28 cellular contexts compared by ENCODE assay signal in the genomic region with DNA sequence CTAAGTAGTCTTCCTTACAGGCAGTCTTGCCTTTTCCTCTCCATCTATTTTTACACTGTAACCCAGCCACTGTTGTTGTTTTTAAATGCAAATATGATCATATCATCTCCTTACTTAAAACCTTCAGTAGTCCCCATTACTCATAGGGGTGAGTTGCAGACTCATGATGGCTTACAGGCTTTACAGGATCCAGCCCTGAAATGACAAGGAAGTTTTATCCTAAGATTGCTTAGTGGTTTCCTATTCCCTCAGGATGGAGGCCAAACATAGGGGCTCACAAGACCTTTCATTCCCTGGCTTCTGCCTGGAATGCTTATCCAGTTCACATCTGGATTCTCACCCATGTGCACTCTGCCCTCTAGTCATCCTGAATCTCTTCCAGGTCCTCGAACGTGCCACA. TPM values are rescaled to one million over a fixed set of nuclear protein-coding genes. Genes with fewer than 3 reads are reported as not detected.
"Had no signal": no experiment of that assay in that cellular context is flagged by ENCODE, and none has a peak within 500 bp of the region (broad histone marks: within the 10 kb centered on the region; RNA-seq: fewer than 3 reads in every experiment).

No MANE protein-coding gene starts in this region.

- ATAC-seq: activated naive CD8-positive, alpha-beta T cell treated with anti-CD3 and anti-CD28 coated beads, Interleukin-2, amount 50 U/mL, for 24 hours; left lobe of liver; natural killer cell treated with Interleukin-12 subunit alpha and Interleukin-12 subunit beta and Interleukin-15 and Interleukin-18, amount 100 ng/mL, for 72 hours; right cardiac atrium; stimulated activated naive CD8-positive, alpha-beta T cell treated with anti-CD3 and anti-CD28 coated beads, Interleukin-15, amount 100 ng/mL, for 72 hours had no signal

- H3K4me2 ChIP-seq: hepatocyte had no signal

- DNase-seq: activated CD4-positive, alpha-beta memory T cell treated with anti-CD3 and anti-CD28 coated beads, Interleukin-2, amount 10 ng/mL, durations not matched to agents 7 days and 5 days; activated CD4-positive, alpha-beta T cell treated with anti-CD3 and anti-CD28 coated beads, Interleukin-2, amount 10 ng/mL, durations not matched to agents 24 days and 14 days; activated effector memory CD4-positive, alpha-beta T cell treated with anti-CD3 and anti-CD28 coated beads, Interleukin-2, amount 50 U/mL, for 16 hours; activated naive CD4-positive, alpha-beta T cell treated with anti-CD3 and anti-CD28 coated beads, Interleukin-2, amount 50 U/mL, for 16 hours; activated naive CD8-positive, alpha-beta T cell treated with anti-CD3 and anti-CD28 coated beads, Interleukin-2, amount 50 U/mL, for 24 hours; activated T-cell treated with anti-CD3 and anti-CD28 coated beads for 4 hours; caudate nucleus; effector memory CD4-positive, alpha-beta T cell; esophagus squamous epithelium; foreskin melanocyte; glutamatergic neuron; immature natural killer cell; right cardiac atrium; stimulated activated CD4-positive, alpha-beta T cell treated with anti-CD3 and anti-CD28 coated beads, Interleukin-1b, Interleukin-23, amount 100 ng/mL, for 48 hours; stimulated activated naive CD8-positive, alpha-beta T cell treated with anti-CD3 and anti-CD28 coated beads, Interleukin-15, amount 100 ng/mL, for 72 hours had no signal

- H3K9me3 ChIP-seq: esophagus squamous epithelium, neutrophil, vagina had no signal

- H3K4me3 ChIP-seq: esophagus squamous epithelium, hepatocyte, lung, vagina had no signal

- H3K27me3 ChIP-seq: esophagus squamous epithelium, hepatocyte, neutrophil, vagina had no signal

- H3K36me3 ChIP-seq: esophagus squamous epithelium, neutrophil, vagina had no signal

- H3K9ac ChIP-seq: parathyroid adenoma had no signal

- H3K27ac ChIP-seq: esophagus squamous epithelium, hepatocyte, neutrophil, parathyroid adenoma, vagina had no signal

- H3K4me3 Mint-ChIP-seq: activated CD4-positive, alpha-beta memory T cell treated with anti-CD3 and anti-CD28 coated beads, Interleukin-2, amount 10 ng/mL, durations not matched to agents 7 days and 5 days; activated CD4-positive, alpha-beta T cell treated with anti-CD3 and anti-CD28 coated beads, Interleukin-2, amount 10 ng/mL, durations not matched to agents 24 days and 14 days; activated naive CD8-positive, alpha-beta T cell treated with anti-CD3 and anti-CD28 coated beads, Interleukin-2, amount 50 U/mL, for 24 hours; brain; dendritic cell treated with granulocyte-macrophage colony-stimulating factor and Interleukin-4, amounts not matched to agents 40 ng/mL and 50 ng/mL, for 4 days; immature natural killer cell; mesothelial cell of epicardium; natural killer cell treated with Interleukin-12 subunit alpha and Interleukin-12 subunit beta and Interleukin-15 and Interleukin-18, amount 100 ng/mL, for 72 hours; stimulated activated naive CD8-positive, alpha-beta T cell treated with anti-CD3 and anti-CD28 coated beads, Interleukin-15, amount 100 ng/mL, for 72 hours; type B pancreatic cell had no signal

- H3K36me3 Mint-ChIP-seq: brain; immature natural killer cell; mesothelial cell of epicardium; natural killer cell treated with Interleukin-12 subunit alpha and Interleukin-12 subunit beta and Interleukin-15 and Interleukin-18, amount 100 ng/mL, for 72 hours; type B pancreatic cell had no signal

- H3K79me2 ChIP-seq: hepatocyte, parathyroid adenoma had no signal

- H3K9me3 Mint-ChIP-seq: activated CD4-positive, alpha-beta memory T cell treated with anti-CD3 and anti-CD28 coated beads, Interleukin-2, amount 10 ng/mL, durations not matched to agents 7 days and 5 days; activated CD4-positive, alpha-beta T cell treated with anti-CD3 and anti-CD28 coated beads, Interleukin-2, amount 10 ng/mL, durations not matched to agents 24 days and 14 days; activated naive CD8-positive, alpha-beta T cell treated with anti-CD3 and anti-CD28 coated beads, Interleukin-2, amount 50 U/mL, for 24 hours; dendritic cell treated with granulocyte-macrophage colony-stimulating factor and Interleukin-4, amounts not matched to agents 40 ng/mL and 50 ng/mL, for 4 days; natural killer cell treated with Interleukin-12 subunit alpha and Interleukin-12 subunit beta and Interleukin-15 and Interleukin-18, amount 100 ng/mL, for 72 hours; stimulated activated naive CD8-positive, alpha-beta T cell treated with anti-CD3 and anti-CD28 coated beads, Interleukin-15, amount 100 ng/mL, for 72 hours; type B pancreatic cell had no signal

- H3K27ac Mint-ChIP-seq: activated CD4-positive, alpha-beta memory T cell treated with anti-CD3 and anti-CD28 coated beads, Interleukin-2, amount 10 ng/mL, durations not matched to agents 7 days and 5 days; activated CD4-positive, alpha-beta T cell treated with anti-CD3 and anti-CD28 coated beads, Interleukin-2, amount 10 ng/mL, durations not matched to agents 24 days and 14 days; activated naive CD8-positive, alpha-beta T cell treated with anti-CD3 and anti-CD28 coated beads, Interleukin-2, amount 50 U/mL, for 24 hours; brain; dendritic cell treated with granulocyte-macrophage colony-stimulating factor and Interleukin-4, amounts not matched to agents 40 ng/mL and 50 ng/mL, for 4 days; immature natural killer cell; mesothelial cell of epicardium; natural killer cell treated with Interleukin-12 subunit alpha and Interleukin-12 subunit beta and Interleukin-15 and Interleukin-18, amount 100 ng/mL, for 72 hours; stimulated activated naive CD8-positive, alpha-beta T cell treated with anti-CD3 and anti-CD28 coated beads, Interleukin-15, amount 100 ng/mL, for 72 hours; type B pancreatic cell had no signal

- H2AFZ ChIP-seq: hepatocyte, parathyroid adenoma had no signal

- H3K4me1 Mint-ChIP-seq: activated CD4-positive, alpha-beta T cell treated with anti-CD3 and anti-CD28 coated beads, Interleukin-2, amount 10 ng/mL, durations not matched to agents 24 days and 14 days; activated naive CD8-positive, alpha-beta T cell treated with anti-CD3 and anti-CD28 coated beads, Interleukin-2, amount 50 U/mL, for 24 hours; brain; immature natural killer cell; stimulated activated naive CD8-positive, alpha-beta T cell treated with anti-CD3 and anti-CD28 coated beads, Interleukin-15, amount 100 ng/mL, for 72 hours had no signal

- H3K4me1 ChIP-seq: esophagus squamous epithelium, parathyroid adenoma, vagina had no signal

RNA-seq across cellular contexts. Expression of a gene that starts 27.7 kb away (rescaled TPM):
- total RNA-seq: natural killer cell treated with Interleukin-12 subunit alpha and Interleukin-12 subunit beta and Interleukin-15 and Interleukin-18, amount 100 ng/mL, for 72 hours; T-helper 2 cell treated with Interferon-gamma antibody and Interleukin-4, amounts not matched to agents 100 ng/mL and 5 ng/mL, for 36 hours had no signal
- polyA plus RNA-seq: immature natural killer cell had no signal

RNA-seq across cellular contexts. Expression of a gene that starts 46.9 kb away (rescaled TPM):
- total RNA-seq: activated CD4-positive, alpha-beta memory T cell treated with anti-CD3 and anti-CD28 coated beads, Interleukin-2, amount 10 ng/mL, durations not matched to agents 7 days and 5 days; activated CD4-positive, alpha-beta T cell treated with anti-CD3 and anti-CD28 coated beads, Interleukin-2, amount 10 ng/mL, durations not matched to agents 24 days and 14 days; esophagus squamous epithelium; lung; mesothelial cell of epicardium; natural killer cell treated with Interleukin-12 subunit alpha and Interleukin-12 subunit beta and Interleukin-15 and Interleukin-18, amount 100 ng/mL, for 72 hours; pulmonary artery endothelial cell; T-helper 2 cell treated with Interferon-gamma antibody and Interleukin-4, amounts not matched to agents 100 ng/mL and 5 ng/mL, for 36 hours; vagina had no signal
- polyA plus RNA-seq: immature natural killer cell, lung had no signal
